Comparison of ENCODE assay signal across 1 cellular context in the genomic region with DNA sequence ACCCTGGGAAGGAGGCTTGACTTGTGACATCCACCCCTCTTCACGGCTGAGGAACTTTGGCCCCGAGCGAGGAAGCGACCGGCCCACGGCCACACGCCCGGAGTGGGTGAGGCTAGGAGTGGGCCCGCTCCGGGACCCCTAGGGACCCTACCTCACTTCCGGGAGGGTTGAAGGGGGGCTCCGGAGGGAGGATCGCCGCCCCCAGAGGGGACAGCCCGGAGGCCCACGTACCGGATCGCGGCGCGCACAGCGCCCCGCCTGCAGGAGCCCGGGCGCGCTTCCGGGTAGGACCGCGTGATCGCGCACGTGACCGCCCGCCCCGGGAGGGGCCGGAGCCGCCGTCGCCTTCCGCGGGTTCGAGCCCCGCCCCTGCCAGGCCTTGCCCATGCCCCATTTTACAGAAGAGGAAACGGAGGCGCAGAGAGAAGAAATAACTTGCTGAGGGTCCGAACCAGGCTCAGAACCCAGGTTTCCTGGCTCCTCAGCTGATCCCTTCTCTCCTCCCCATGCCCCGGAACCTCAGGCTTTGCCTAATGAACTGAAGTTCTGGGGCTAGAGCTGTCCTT.
TF ChIP-seq lines count a peak whose summit lies in the region.

A gene (minus strand): TSS at position 280 of the 566 bp plus-strand sequence. CDS start 3,695 bp downstream, outside the sequence.

TF ChIP-seq in neural cell, 6 proteins besides CTCF, POLR2A, EP300 and RAD21 (continued from another document):
- TF ChIP-seq, protein P1, sequence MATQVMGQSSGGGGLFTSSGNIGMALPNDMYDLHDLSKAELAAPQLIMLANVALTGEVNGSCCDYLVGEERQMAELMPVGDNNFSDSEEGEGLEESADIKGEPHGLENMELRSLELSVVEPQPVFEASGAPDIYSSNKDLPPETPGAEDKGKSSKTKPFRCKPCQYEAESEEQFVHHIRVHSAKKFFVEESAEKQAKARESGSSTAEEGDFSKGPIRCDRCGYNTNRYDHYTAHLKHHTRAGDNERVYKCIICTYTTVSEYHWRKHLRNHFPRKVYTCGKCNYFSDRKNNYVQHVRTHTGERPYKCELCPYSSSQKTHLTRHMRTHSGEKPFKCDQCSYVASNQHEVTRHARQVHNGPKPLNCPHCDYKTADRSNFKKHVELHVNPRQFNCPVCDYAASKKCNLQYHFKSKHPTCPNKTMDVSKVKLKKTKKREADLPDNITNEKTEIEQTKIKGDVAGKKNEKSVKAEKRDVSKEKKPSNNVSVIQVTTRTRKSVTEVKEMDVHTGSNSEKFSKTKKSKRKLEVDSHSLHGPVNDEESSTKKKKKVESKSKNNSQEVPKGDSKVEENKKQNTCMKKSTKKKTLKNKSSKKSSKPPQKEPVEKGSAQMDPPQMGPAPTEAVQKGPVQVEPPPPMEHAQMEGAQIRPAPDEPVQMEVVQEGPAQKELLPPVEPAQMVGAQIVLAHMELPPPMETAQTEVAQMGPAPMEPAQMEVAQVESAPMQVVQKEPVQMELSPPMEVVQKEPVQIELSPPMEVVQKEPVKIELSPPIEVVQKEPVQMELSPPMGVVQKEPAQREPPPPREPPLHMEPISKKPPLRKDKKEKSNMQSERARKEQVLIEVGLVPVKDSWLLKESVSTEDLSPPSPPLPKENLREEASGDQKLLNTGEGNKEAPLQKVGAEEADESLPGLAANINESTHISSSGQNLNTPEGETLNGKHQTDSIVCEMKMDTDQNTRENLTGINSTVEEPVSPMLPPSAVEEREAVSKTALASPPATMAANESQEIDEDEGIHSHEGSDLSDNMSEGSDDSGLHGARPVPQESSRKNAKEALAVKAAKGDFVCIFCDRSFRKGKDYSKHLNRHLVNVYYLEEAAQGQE (IDR thresholded peaks at IDR 0.05; ENCODE audit: borderline replicate concordance): no peak
